Comparison of ENCODE assay signal across 11 cellular contexts in the genomic region with DNA sequence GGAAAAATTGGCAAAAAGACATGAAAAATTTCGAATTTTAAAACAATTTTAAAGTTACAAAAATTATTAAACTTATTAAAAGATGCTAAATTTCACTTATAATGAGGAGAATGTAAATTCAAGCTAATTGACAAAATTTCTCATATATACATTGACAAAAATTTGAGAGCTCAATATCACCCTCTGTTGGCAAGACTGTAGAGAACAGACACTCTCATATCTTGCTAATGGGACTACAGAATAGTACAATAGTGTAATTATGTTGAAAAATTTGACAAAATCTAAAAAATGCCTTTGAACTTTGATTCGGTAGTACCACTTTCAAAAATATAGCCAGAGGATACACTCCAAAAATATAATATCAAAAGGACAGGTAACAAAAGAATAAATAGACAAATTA. TPM values are rescaled to one million over a fixed set of nuclear protein-coding genes. Genes with fewer than 3 reads are reported as not detected.
DNase-seq lines count a peak whose midpoint lies in the region; ATAC-seq and TF ChIP-seq lines count a peak whose summit lies in the region.
"Had no signal": no experiment of that assay in that cellular context is flagged by ENCODE, and none has a peak within 500 bp of the region (broad histone marks: within the 10 kb centered on the region; RNA-seq: fewer than 3 reads in every experiment).

No MANE protein-coding gene starts in this region.

- H2AFZ ChIP-seq in neural progenitor cell (replicated peaks): no peak overlapping the region

- no peaks in the 10 kb centered on the region for H3K9me3 Mint-ChIP-seq in neural progenitor cell

- H3K36me3 ChIP-seq in neural progenitor cell: no peaks in the 10 kb centered on the region
- H3K36me3 ChIP-seq: MG63 had no signal

- no peak for ATAC-seq in GM21515 (IDR thresholded peaks at IDR 0.05; ENCODE audit: unreplicated experiment)

- H3F3A ChIP-seq in neural progenitor cell (ENCODE audit: low read depth): no peaks in the 10 kb centered on the region

- no peak overlapping the region for H3K4me3 ChIP-seq in choroid plexus epithelial cell (ENCODE audit: low read depth, low read length)
- no peak overlapping the region for H3K4me3 ChIP-seq in neural progenitor cell
- H3K4me3 ChIP-seq: MG63 had no signal

- no peaks in the 10 kb centered on the region for H3K27me3 ChIP-seq in neural progenitor cell
- H3K27me3 ChIP-seq: MG63 had no signal

- no peak overlapping the region for H3K4me2 ChIP-seq in neural progenitor cell

- no peak overlapping the region for H3K27ac Mint-ChIP-seq in neural progenitor cell

- TF ChIP-seq CTCF in choroid plexus epithelial cell (conservative IDR thresholded peaks at IDR 0.05; ENCODE audit: low read depth, low read length) (peak; percentile 50), neural progenitor cell (IDR thresholded peaks at IDR 0.05) (peak; percentile 54), GM20000 (IDR thresholded peaks at IDR 0.05; ENCODE audit: extremely low read depth, missing control alignments) (no peak)

- DNase-seq in NCI-H2081 (lab: John Stamatoyannopoulos, UW) (peak; percentile 3 to 6), NCI-H2081 treated with DMSO at 0.1 percent for 48 hours (lab: John Stamatoyannopoulos, UW) (no peak), MV-4-11 (lab: John Stamatoyannopoulos, UW) (peak; percentile 7), choroid plexus epithelial cell (ENCODE audit: low read depth) (peak; percentile 46), neural progenitor cell (ENCODE audit: low spot score) (peak; percentile 21), HCEC 1CT (no peak), GM20000 (ENCODE audit: low spot score) (no peak)
- DNase-seq: activated effector memory CD4-positive, alpha-beta T cell treated with Interleukin-2 at 50 U/mL for 16 hours; MG63 had no signal

- no peaks in the 10 kb centered on the region for H3K4me1 Mint-ChIP-seq in neural progenitor cell

- no peaks in the 10 kb centered on the region for H3K79me2 ChIP-seq in neural progenitor cell (ENCODE audit: low read depth)

- H3K4me1 ChIP-seq in neural progenitor cell: no peaks in the 10 kb centered on the region

- H3K27ac ChIP-seq in neural progenitor cell: no peak overlapping the region

- no peak overlapping the region for H3K9ac ChIP-seq in neural progenitor cell

- H3K9me3 ChIP-seq in neural progenitor cell (ENCODE audit: low read depth): no peaks in the 10 kb centered on the region
- H3K9me3 ChIP-seq: MG63 had no signal

- no peaks in the 10 kb centered on the region for H3K27me3 Mint-ChIP-seq in neural progenitor cell (ENCODE audit: insufficient read depth, low read depth)

- H3K36me3 Mint-ChIP-seq in neural progenitor cell: no peaks in the 10 kb centered on the region

- no peaks in the 10 kb centered on the region for H4K20me1 ChIP-seq in neural progenitor cell (ENCODE audit: low read depth)

- no peak overlapping the region for H3K4me3 Mint-ChIP-seq in neural progenitor cell

RNA-seq across cellular contexts. Expression of a gene that starts 29.8 kb away (rescaled TPM):
- not detected in 2 replicates for total RNA-seq in neural progenitor cell (ENCODE audit: low replicate concordance)
- total RNA-seq: T-helper 1 cell treated with Interleukin-12 subunit alpha and Interleukin-12 subunit beta and Interleukin-4 antibody, amounts not matched to agents 30 ng/mL and 1 ng/mL, for 36 hours had no signal

Comparison
In these comparisons a context has a peak if more than half of its experiments do, and no peak if none do; other contexts are left out.
1. DNase-seq: peak in NCI-H2081 (2 of 2), MV-4-11 (single experiment), choroid plexus epithelial cell (single experiment) and neural progenitor cell (single experiment); none in NCI-H2081 treated with DMSO at 0.1 percent for 48 hours (single experiment), HCEC 1CT (single experiment) and GM20000 (single experiment).